8 cellular contexts compared by ENCODE assay signal in the genomic region with DNA sequence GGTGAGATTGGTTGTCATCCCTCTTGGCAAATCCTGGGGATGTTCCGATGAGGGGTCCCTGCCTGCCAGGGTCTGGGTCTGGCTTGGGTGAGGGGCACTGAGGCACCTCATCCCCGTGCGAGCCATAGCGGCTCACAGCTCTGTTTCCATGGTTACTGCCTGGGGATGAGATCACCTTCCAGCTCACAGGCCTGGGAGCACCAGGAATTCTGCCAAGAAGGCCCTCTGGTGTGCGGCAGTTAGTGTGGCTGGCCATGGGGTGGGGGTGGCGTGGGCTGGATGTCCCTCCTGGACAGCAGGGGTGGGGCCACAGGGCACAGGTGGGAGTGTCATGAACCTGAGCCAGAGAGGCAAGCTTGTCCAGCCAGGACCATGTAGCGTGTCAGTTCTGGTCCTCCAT. TPM values are rescaled to one million over a fixed set of nuclear protein-coding genes. Genes with fewer than 3 reads are reported as not detected.
DNase-seq lines count a peak whose midpoint lies in the region; TF ChIP-seq lines count a peak whose summit lies in the region.

No MANE protein-coding gene starts in this region.

- DNase-seq in EH (ENCODE audit: low read depth) (peak; percentile 82), NCI-H146 treated with DMSO at 0.1 percent for 48 hours (lab: John Stamatoyannopoulos, UW; ENCODE audit: unreplicated experiment) (peak; percentile 80), midbrain (lab: John Stamatoyannopoulos, UW) (peak; percentile 21), MV-4-11 (lab: John Stamatoyannopoulos, UW) (no peak), HuH-7 (ENCODE audit: low spot score) (no peak), activated gamma-delta T cell treated with Interleukin-2 at 50 U/mL for 16 hours (no peak)
- no peak for DNase-seq in central memory CD4-positive, alpha-beta T cell

- peaks cover 0 to 4% (median 3%) of the 10 kb centered on the region in 5 experiments for H3K9me3 Mint-ChIP-seq in brain

- peak overlapping the region in 1 of 5 experiments; percentile 4 for H3K4me3 Mint-ChIP-seq in brain

- peak overlapping the region in 4 of 5 experiments; percentile 40 to 88 (median 70) for H3K27ac Mint-ChIP-seq in brain

- peaks cover 66% of the 10 kb centered on the region for H3K4me1 Mint-ChIP-seq in brain

- H3K36me3 Mint-ChIP-seq in brain: no peaks in the 10 kb centered on the region

- H3K27me3 Mint-ChIP-seq in brain: peaks cover 20% of the 10 kb centered on the region

- no peak for TF ChIP-seq CTCF in brain (conservative IDR thresholded peaks at IDR 0.05)

RNA-seq across cellular contexts. Expression of a gene that starts 22.1 kb away (rescaled TPM):
- not detected for polyA plus RNA-seq in brain (ENCODE audit: insufficient read depth, low read depth, low replicate concordance)

Comparison
In these comparisons a context has a peak if more than half of its experiments do, and no peak if none do; other contexts are left out.
1. DNase-seq: peak in EH (single experiment), NCI-H146 treated with DMSO at 0.1 percent for 48 hours (single experiment) and midbrain (single experiment); none in MV-4-11 (single experiment), HuH-7 (single experiment), central memory CD4-positive, alpha-beta T cell (single experiment) and activated gamma-delta T cell treated with Interleukin-2 at 50 U/mL for 16 hours (single experiment).